ENCODE assay signal across 28 cellular contexts in genomic region chr20:35652641-35653429, GRCh38. TPM values are rescaled to one million over a fixed set of nuclear protein-coding genes. Genes with fewer than 3 reads are reported as not detected.
DNase-seq lines count a peak whose midpoint lies in the region; ATAC-seq, FAIRE-seq and TF ChIP-seq lines count a peak whose summit lies in the region.
"Had no signal": no experiment of that assay in that cellular context is flagged by ENCODE, and none has a peak within 500 bp of the region (broad histone marks: within the 10 kb centered on the region; RNA-seq: fewer than 3 reads in every experiment).

No MANE protein-coding gene starts in this region.

- no peak overlapping the region for H3K4ac ChIP-seq in neuronal stem cell (ENCODE audit: low read length)

- no CpG with 5 or more reads among the region's 13 CpGs for WGBS in neuronal stem cell (ENCODE audit: extremely low coverage in 2 of 2, insufficient read length in 2 of 2, insufficient replicate concordance in 1 of 2), 2 donors

- no peaks in the 10 kb centered on the region for H3K27me3 Mint-ChIP-seq in WTC11 (ENCODE audit: low read depth)
- H3K27me3 Mint-ChIP-seq: activated naive CD8-positive, alpha-beta T cell; naive thymus-derived CD8-positive, alpha-beta T cell had no signal

- H3K36me3 Mint-ChIP-seq in WTC11: peaks cover 25% of the 10 kb centered on the region

- peaks cover 0 to 11% of the 10 kb centered on the region in 2 donors for H3K9me3 ChIP-seq in neuronal stem cell (replicated peaks in 1 of 2; ENCODE audit: control insufficient read depth in 2 of 2, insufficient read depth in 1 of 2, low read depth in 1 of 2, low read length in 2 of 2)
- H3K9me3 ChIP-seq: BLaER1, gastroesophageal sphincter, lower lobe of right lung, prostate gland, sigmoid colon, SJSA1, tibial artery had no signal

- TF ChIP-seq POLR2A in GM12892 (IDR thresholded peaks at IDR 0.05; ENCODE audit: low read depth, low read length) (peak; percentile 36; the same call in 1 of the 2 replicates), erythroblast (IDR thresholded peaks at IDR 0.05; ENCODE audit: low read length) (no peak)

- CTCF ChIA-PET in WTC11 (lab: Charles Lee): interaction anchor here (1.7 kb wide), 1 partner anchor 33 kb away, joined by 4 read pairs; no protein-coding TSS in a partner anchor

- ATAC-seq in WTC11 (peak; percentile 43), GM18502 (IDR thresholded peaks at IDR 0.05; ENCODE audit: poor library complexity, unreplicated experiment) (no peak)
- ATAC-seq: gastroesophageal sphincter; lower lobe of right lung; naive thymus-derived CD8-positive, alpha-beta T cell had no signal

- no peak overlapping the region for H2BK120ac ChIP-seq in neuronal stem cell (ENCODE audit: low read depth, low read length)

- POLR2A ChIA-PET in WTC11 (lab: Charles Lee): no interaction called here

- no peak overlapping the region for H4K91ac ChIP-seq in neuronal stem cell (ENCODE audit: low read depth, low read length, poor library complexity)

- no peak overlapping the region for H4K8ac ChIP-seq in neuronal stem cell (ENCODE audit: low read depth, low read length)

- DNase-seq in GM12892 (ENCODE audit: insufficient read length) (no peak), WTC11 (ENCODE audit: low spot score) (no peak), neuronal stem cell (ENCODE audit: low spot score) (no peak), erythroblast (lab: John Stamatoyannopoulos, UW) (no peak)
- DNase-seq: activated CD4-positive, alpha-beta T cell treated with anti-CD3 and anti-CD28 coated beads for 4 hours; activated CD8-positive, alpha-beta memory T cell treated with anti-CD3 and anti-CD28 coated beads for 24 hours; activated effector memory CD4-positive, alpha-beta T cell treated with Interleukin-2 at 50 U/mL for 16 hours; activated T-cell treated with anti-CD3 and anti-CD28 coated beads for 4 hours; dorsolateral prefrontal cortex; lower lobe of right lung; naive thymus-derived CD8-positive, alpha-beta T cell; NCI-H1105; NCI-H187 treated with DMSO at 0.1 percent for 48 hours; NCI-H2171; NCI-H82; occipital lobe; sigmoid colon; stimulated activated CD4-positive, alpha-beta T cell treated with anti-CD3 and anti-CD28 coated beads, Interleukin-12 subunit alpha, Interleukin-12 subunit beta, amount 100 ng/mL, for 4 hours; stimulated activated CD4-positive, alpha-beta T cell treated with anti-CD3 and anti-CD28 coated beads, Interleukin-4, amount 100 ng/mL, for 1 hour; T-helper 9 cell; tibial artery had no signal

- no peak for FAIRE-seq in GM12892 (lab: Jason Lieb, UNC)

- peak overlapping the region; percentile 87 for H3K23ac ChIP-seq in neuronal stem cell (ENCODE audit: low read depth, low read length, poor library complexity)

- no peak overlapping the region for H3K4me3 Mint-ChIP-seq in WTC11
- H3K4me3 Mint-ChIP-seq: activated naive CD8-positive, alpha-beta T cell; naive thymus-derived CD8-positive, alpha-beta T cell had no signal

- no peak overlapping the region for H3K4me2 ChIP-seq in neuronal stem cell (ENCODE audit: insufficient read depth, low read length, poor library complexity, severe bottlenecking)
- H3K4me2 ChIP-seq: BLaER1 had no signal

- no peak overlapping the region for H2AFZ ChIP-seq in neuronal stem cell (ENCODE audit: low read length)

- no peak overlapping the region for H3K27ac ChIP-seq in neuronal stem cell (replicated peaks; ENCODE audit: low read length)
- H3K27ac ChIP-seq: BLaER1, lower lobe of right lung, prostate gland, SJSA1, tibial artery, VCaP had no signal

- no peak overlapping the region for H3K9ac ChIP-seq in neuronal stem cell (ENCODE audit: low read depth, low read length, poor library complexity)
- H3K9ac ChIP-seq: BLaER1 had no signal

- no peak overlapping the region for H3K4me3 ChIP-seq in neuronal stem cell (ENCODE audit: low read length in 2 of 2)
- H3K4me3 ChIP-seq: BLaER1, dorsolateral prefrontal cortex, gastroesophageal sphincter, lower lobe of right lung, prostate gland, sigmoid colon, SJSA1, tibial artery had no signal

- no peak overlapping the region for H3K27ac Mint-ChIP-seq in WTC11
- H3K27ac Mint-ChIP-seq: activated naive CD8-positive, alpha-beta T cell had no signal

- no peaks in the 10 kb centered on the region for H3K27me3 ChIP-seq in neuronal stem cell (ENCODE audit: control insufficient read depth in 3 of 3, insufficient read depth in 3 of 3, low read depth in 1 of 3, low read length in 3 of 3)
- H3K27me3 ChIP-seq: BLaER1, dorsolateral prefrontal cortex, gastroesophageal sphincter, sigmoid colon, SJSA1, tibial artery had no signal

- no peaks in the 10 kb centered on the region for H3K4me1 ChIP-seq in neuronal stem cell (ENCODE audit: control insufficient read depth in 2 of 2, insufficient read depth in 1 of 2, low read depth in 1 of 2, low read length in 2 of 2)
- H3K4me1 ChIP-seq: prostate gland, SJSA1 had no signal

- peaks cover 12% of the 10 kb centered on the region for H3K79me1 ChIP-seq in neuronal stem cell (ENCODE audit: low read depth, low read length)

- H2BK15ac ChIP-seq in neuronal stem cell (ENCODE audit: low read length): no peak overlapping the region

- no peak for TF ChIP-seq CTCF in WTC11 (IDR thresholded peaks at IDR 0.05)

- no peak overlapping the region for H2AK5ac ChIP-seq in neuronal stem cell (ENCODE audit: low read depth, low read length)

- H3K18ac ChIP-seq in neuronal stem cell (ENCODE audit: low read length): no peak overlapping the region

- H2BK12ac ChIP-seq in neuronal stem cell (ENCODE audit: low read length): no peak overlapping the region

- no peak overlapping the region for H2BK5ac ChIP-seq in neuronal stem cell (ENCODE audit: low read length)

- no peaks in the 10 kb centered on the region for H3K9me3 Mint-ChIP-seq in WTC11
- H3K9me3 Mint-ChIP-seq: naive thymus-derived CD8-positive, alpha-beta T cell had no signal

- H3K36me3 ChIP-seq in neuronal stem cell (replicated peaks in 1 of 2; ENCODE audit: control insufficient read depth in 2 of 2, insufficient read depth in 2 of 2, low read length in 2 of 2): peaks cover 21 to 97% of the 10 kb centered on the region in 2 donors

- H3K14ac ChIP-seq in neuronal stem cell (ENCODE audit: low read length): no peak overlapping the region

- H3K4me1 Mint-ChIP-seq in WTC11: peaks cover 9% of the 10 kb centered on the region; the same call in 1 of the 2 replicates

TF ChIP-seq in WTC11, 78 proteins besides CTCF, POLR2A, EP300 and RAD21:
- TF ChIP-seq PRDM15 (CRISPR knock-in tag; IDR thresholded peaks at IDR 0.05): 0 out of 2 replicates have a peak, but pooled peaks have one; percentile 20
- TF ChIP-seq ZNF232 (CRISPR knock-in tag; IDR thresholded peaks at IDR 0.05): no peak

RNA-seq across cellular contexts. Expression of gene CPNE1, which starts 11.9 kb away (rescaled TPM):
- polyA plus RNA-seq in GM12892 (2012; ENCODE audit: missing spikeins): 137 TPM
- 287 to 312 TPM (median 299 TPM) in 3 replicates for total RNA-seq in WTC11 (2021)
- 191 TPM for polyA plus RNA-seq in neuronal stem cell (2013, experiment 1 of 2)
- polyA plus RNA-seq in neuronal stem cell (2013, experiment 2 of 2): 176 TPM

RNA-seq across cellular contexts. Expression of gene RBM12, which starts 11.9 kb away (rescaled TPM):
- 41.9 TPM for polyA plus RNA-seq in GM12892 (2012; ENCODE audit: missing spikeins)
- total RNA-seq in WTC11 (2021): 125 to 163 TPM (median 160 TPM) in 3 replicates
- 127 TPM for polyA plus RNA-seq in neuronal stem cell (2013, experiment 1 of 2)
- polyA plus RNA-seq in neuronal stem cell (2013, experiment 2 of 2): 126 TPM

RNA-seq across cellular contexts. Expression of gene SPAG4, which starts 37.2 kb away (rescaled TPM):
- 13.6 TPM for polyA plus RNA-seq in GM12892 (2012; ENCODE audit: missing spikeins)
- 3.5 to 8.6 TPM (median 8.4 TPM) in 3 replicates for total RNA-seq in WTC11 (2021)
- 3.1 TPM for polyA plus RNA-seq in neuronal stem cell (2013, experiment 1 of 2)
- 3.2 TPM for polyA plus RNA-seq in neuronal stem cell (2013, experiment 2 of 2)

RNA-seq across cellular contexts. Expression of gene NFS1, which starts 46.3 kb away (rescaled TPM):
- polyA plus RNA-seq in GM12892 (2012; ENCODE audit: missing spikeins): 25.7 TPM
- total RNA-seq in WTC11 (2021): 36.1 to 39.8 TPM (median 36.8 TPM) in 3 replicates
- polyA plus RNA-seq in neuronal stem cell (2013, experiment 1 of 2): 11.1 TPM
- polyA plus RNA-seq in neuronal stem cell (2013, experiment 2 of 2): 11.3 TPM

RNA-seq across cellular contexts. Expression of gene ROMO1, which starts 46.4 kb away (rescaled TPM):
- 80.8 TPM for polyA plus RNA-seq in GM12892 (2012; ENCODE audit: missing spikeins)
- 213 to 249 TPM (median 245 TPM) in 3 replicates for total RNA-seq in WTC11 (2021)
- polyA plus RNA-seq in neuronal stem cell (2013, experiment 1 of 2): 474 TPM
- polyA plus RNA-seq in neuronal stem cell (2013, experiment 2 of 2): 476 TPM
